In genomic region chr9:6632516-6633328, GRCh38 we compare ENCODE assay signal across 9 cellular contexts. TPM values are rescaled to one million over a fixed set of nuclear protein-coding genes. Genes with fewer than 3 reads are reported as not detected.
DNase-seq lines count a peak whose midpoint lies in the region; ATAC-seq and TF ChIP-seq lines count a peak whose summit lies in the region.
"Had no signal": no experiment of that assay in that cellular context is flagged by ENCODE, and none has a peak within 500 bp of the region (broad histone marks: within the 10 kb centered on the region; RNA-seq: fewer than 3 reads in every experiment).

No MANE protein-coding gene starts in this region.

- no peaks in the 10 kb centered on the region for H3K36me3 Mint-ChIP-seq in endodermal cell (ENCODE audit: low read depth)

- DNase-seq in ELF-1 (ENCODE audit: low read depth, low spot score) (peak; percentile 59), endodermal cell (peak; percentile 74), left cardiac atrium (no peak), NCI-H1930 (lab: John Stamatoyannopoulos, UW) (no peak), sciatic nerve (ENCODE audit: low spot score) (no peak)
- no peak for DNase-seq in activated CD4-positive, alpha-beta T cell treated with anti-CD3 and anti-CD28 coated beads for 1 hour

- no peaks in the 10 kb centered on the region for H3K4me1 ChIP-seq in endodermal cell (ENCODE audit: control insufficient read depth, insufficient read depth, low read length)

- no peak overlapping the region for H3K9ac ChIP-seq in endodermal cell (ENCODE audit: extremely low read depth, low read length, poor library complexity, severe bottlenecking)

- no peak overlapping the region for H3K27ac Mint-ChIP-seq in endodermal cell

- no peaks in the 10 kb centered on the region for H3K9me3 Mint-ChIP-seq in endodermal cell

- H3K4me3 Mint-ChIP-seq in endodermal cell = no peak overlapping the region

- no peak overlapping the region for H3K27ac ChIP-seq in endodermal cell (ENCODE audit: low read depth, low read length)

- H3K36me3 ChIP-seq in endodermal cell (ENCODE audit: control insufficient read depth, insufficient read depth, low read length) = no peaks in the 10 kb centered on the region

- H3K4me3 ChIP-seq in endodermal cell (ENCODE audit: low read length) = no peak overlapping the region
- H3K4me3 ChIP-seq: lung had no signal

- H3K27me3 ChIP-seq in endodermal cell (ENCODE audit: control insufficient read depth, insufficient read depth, low read length, poor library complexity, severe bottlenecking) = no peaks in the 10 kb centered on the region

- ATAC-seq in GM19452 (IDR thresholded peaks at IDR 0.05; ENCODE audit: unreplicated experiment) (peak; percentile 93), HG03066 (IDR thresholded peaks at IDR 0.05; ENCODE audit: low read depth, unreplicated experiment) (peak; percentile 98), left cardiac atrium (no peak), sciatic nerve (no peak)

- H3K4me1 Mint-ChIP-seq in endodermal cell = peaks cover 24% of the 10 kb centered on the region

- 68 to 74% methylated on average over 17 to 22 of the region's 22 CpGs for WGBS in endodermal cell (ENCODE audit: insufficient coverage in 1 of 2, insufficient read length in 1 of 2), 2 experiments

- H3K9me3 ChIP-seq in endodermal cell (ENCODE audit: control insufficient read depth, low read length) = no peaks in the 10 kb centered on the region

- no peak for TF ChIP-seq CTCF in endodermal cell (conservative IDR thresholded peaks at IDR 0.05)

- H3K27me3 Mint-ChIP-seq in endodermal cell (ENCODE audit: insufficient read depth) = no peaks in the 10 kb centered on the region

- intact Hi-C loops in left cardiac atrium (cut with DNase I) (no loop called here), sciatic nerve (cut with DNase I) (no loop called here)

RNA-seq across cellular contexts. Expression of gene GLDC, which starts 12.8 kb away (rescaled TPM):
- total RNA-seq in endodermal cell (10 to 100 TPM in 1 of 2 donors, 1 to 10 TPM in 1; 8.9 to 38.8 TPM), left cardiac atrium (under 1 TPM; 0.21 to 0.24 TPM), sciatic nerve (35.6 TPM)
- 43.8 TPM for polyA plus RNA-seq in endodermal cell (2013, experiment 1 of 2)
- polyA plus RNA-seq in endodermal cell (2013, experiment 2 of 2) = 35.4 TPM

Comparison
In these comparisons a context has a peak if more than half of its experiments do, and no peak if none do; other contexts are left out.
1. DNase-seq: peak in ELF-1 (single experiment) and endodermal cell (single experiment); none in activated CD4-positive, alpha-beta T cell treated with anti-CD3 and anti-CD28 coated beads for 1 hour (single experiment), left cardiac atrium (single experiment), NCI-H1930 (0 of 2) and sciatic nerve (single experiment).
2. ATAC-seq: peak in GM19452 (single experiment) and HG03066 (single experiment); none in left cardiac atrium (0 of 2) and sciatic nerve (single experiment).
3. RNA of gene GLDC, which starts 12.8 kb away (total RNA-seq): 8.9 to 38.8 TPM in endodermal cell and 35.6 TPM in sciatic nerve (single experiment); 0.21 to 0.24 TPM in left cardiac atrium; every median in the first group is over 4 times any median in the second.